ENCODE assay signal across 12 cellular contexts in the genomic region with DNA sequence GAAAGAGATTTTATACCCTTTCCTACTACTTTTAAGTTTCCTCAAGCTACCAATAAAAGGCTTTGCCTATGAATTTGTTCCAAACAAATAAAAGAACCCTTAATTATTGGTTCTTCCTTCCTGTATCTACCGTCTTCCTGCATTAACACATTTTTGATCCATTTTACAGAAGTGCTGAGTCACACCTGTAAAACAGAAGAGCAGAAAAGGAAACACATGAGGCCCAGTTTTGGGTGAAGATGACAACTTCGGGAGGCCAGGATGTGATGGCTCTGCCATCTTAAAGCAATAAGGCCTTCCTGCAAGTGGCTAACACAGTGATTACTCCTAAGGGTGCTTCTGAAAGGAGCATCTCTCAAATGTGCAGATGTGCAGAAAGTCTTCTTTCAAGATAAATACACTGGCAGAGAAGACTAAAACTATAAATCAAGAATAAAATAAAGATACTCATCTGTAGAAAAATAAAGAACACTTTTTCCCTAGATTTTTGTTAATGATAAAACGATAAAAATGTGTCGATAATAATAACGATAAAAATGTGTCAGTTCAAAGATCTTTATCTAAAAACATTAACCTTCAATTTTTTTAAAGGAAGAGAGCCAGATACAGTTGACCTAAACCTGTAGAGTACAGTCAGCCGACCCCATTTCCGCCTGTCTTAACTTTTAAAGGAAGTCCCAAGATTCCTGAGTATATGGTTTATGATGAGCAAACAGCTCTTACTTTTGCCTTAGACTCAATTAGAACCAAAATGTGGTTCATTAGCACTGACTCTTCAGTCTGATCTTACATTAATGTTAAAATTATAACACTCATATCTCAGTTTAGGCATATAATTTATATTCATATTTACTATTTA.
A peak's percentile ranks its signal among the peaks of the same experiment; 100 is the strongest.
DNase-seq lines count a peak whose midpoint lies in the region; ATAC-seq, FAIRE-seq and TF ChIP-seq lines count a peak whose summit lies in the region.
"Had no signal": no experiment of that assay in that cellular context is flagged by ENCODE, and none has a peak within 500 bp of the region (broad histone marks: within the 10 kb centered on the region; RNA-seq: fewer than 3 reads in every experiment).

No MANE protein-coding gene starts in this region.

- 93% methylated on average over 7 of the region's 7 CpGs for WGBS in HepG2 (ENCODE audit: low lambda C conversion rate)
- WGBS in right lobe of liver (ENCODE audit: insufficient coverage, low coverage, low lambda C conversion rate, missing lambda C conversion rate), result 75% methylated on average over 7 of the region's 7 CpGs
- 51 to 57% methylated on average over 7 of the region's 7 CpGs for WGBS in body of pancreas, 2 donors

- no peaks in the 10 kb centered on the region for H3K9me3 Mint-ChIP-seq in stimulated activated naive CD8-positive, alpha-beta T cell treated with anti-CD3 and anti-CD28 coated beads, Interleukin-15, amount 100 ng/mL, for 72 hours
- H3K9me3 Mint-ChIP-seq: dendritic cell treated with granulocyte-macrophage colony-stimulating factor and Interleukin-4, amounts not matched to agents 40 ng/mL and 50 ng/mL, for 4 days had no signal

- TF ChIP-seq POLR2A in HepG2 (IDR thresholded peaks at IDR 0.05; ENCODE audit: insufficient read depth in 1 of 2, low read depth in 2 of 2, low read length in 2 of 2), result no peak
- no peak for TF ChIP-seq POLR2A in right lobe of liver (IDR thresholded peaks at IDR 0.05)
- TF ChIP-seq POLR2A in body of pancreas (IDR thresholded peaks at IDR 0.05), result no peak

- no peak for TF ChIP-seq RAD21 in HepG2 (CRISPR knock-in tag; IDR thresholded peaks at IDR 0.05)

- H3K4me3 ChIP-seq in HepG2 (replicated peaks in 1 of 3; ENCODE audit: insufficient read depth in 1 of 3, low read depth in 2 of 3, low read length in 3 of 3), result no peak overlapping the region
- no peak overlapping the region for H3K4me3 ChIP-seq in right lobe of liver
- H3K4me3 ChIP-seq in ascending aorta, result no peak overlapping the region
- no peak overlapping the region for H3K4me3 ChIP-seq in body of pancreas
- H3K4me3 ChIP-seq: hepatocyte had no signal

- CTCF ChIA-PET in HepG2 (lab: Yijun Ruan, JAX; ENCODE audit: low intra/inter-chr PET ratio, low total read pairs), result no interaction called here

- H3K36me3 ChIP-seq in HepG2 (replicated peaks in 1 of 2; ENCODE audit: control insufficient read depth in 1 of 2, insufficient read depth in 2 of 2, low read length in 2 of 2) (peaks cover 1 to 3% of the 10 kb centered on the region in 2 experiments; a peak in 3 of 5 replicates), right lobe of liver (no peaks in the 10 kb centered on the region), ascending aorta (no peaks in the 10 kb centered on the region), body of pancreas (replicated peaks in 1 of 2; ENCODE audit: insufficient read depth in 1 of 2, low read depth in 2 of 2) (no peaks in the 10 kb centered on the region)

- H3K4me1 Mint-ChIP-seq in stimulated activated naive CD8-positive, alpha-beta T cell treated with anti-CD3 and anti-CD28 coated beads, Interleukin-15, amount 100 ng/mL, for 72 hours, result peaks cover 69% of the 10 kb centered on the region

- H3K4me1 ChIP-seq in HepG2 (ENCODE audit: insufficient read depth, low read length) (no peaks in the 10 kb centered on the region), right lobe of liver (no peaks in the 10 kb centered on the region), ascending aorta (peaks cover 15 to 59% of the 10 kb centered on the region in 2 donors), body of pancreas (peaks cover 51% of the 10 kb centered on the region)

- no peaks in the 10 kb centered on the region for H3K27me3 Mint-ChIP-seq in stimulated activated naive CD8-positive, alpha-beta T cell treated with anti-CD3 and anti-CD28 coated beads, Interleukin-15, amount 100 ng/mL, for 72 hours
- H3K27me3 Mint-ChIP-seq: dendritic cell treated with granulocyte-macrophage colony-stimulating factor and Interleukin-4, amounts not matched to agents 40 ng/mL and 50 ng/mL, for 4 days had no signal

- H4K20me1 ChIP-seq in HepG2 (ENCODE audit: insufficient read depth, low read length), result peaks cover 3% of the 10 kb centered on the region; the same call in 1 of the 2 replicates

- H3K79me2 ChIP-seq in HepG2 (ENCODE audit: insufficient read depth, low read length), result peaks cover 2% of the 10 kb centered on the region

- no peak for FAIRE-seq in HepG2 (lab: Jason Lieb, UNC)

- peak overlapping the region; percentile 21 to 26 for H3K4me3 Mint-ChIP-seq in stimulated activated naive CD8-positive, alpha-beta T cell treated with anti-CD3 and anti-CD28 coated beads, Interleukin-15, amount 100 ng/mL, for 72 hours
- H3K4me3 Mint-ChIP-seq: dendritic cell treated with granulocyte-macrophage colony-stimulating factor and Interleukin-4, amounts not matched to agents 40 ng/mL and 50 ng/mL, for 4 days had no signal

- H3K27ac Mint-ChIP-seq in stimulated activated naive CD8-positive, alpha-beta T cell treated with anti-CD3 and anti-CD28 coated beads, Interleukin-15, amount 100 ng/mL, for 72 hours, result peak overlapping the region in 1 of 2 donors; percentile 21
- H3K27ac Mint-ChIP-seq: dendritic cell treated with granulocyte-macrophage colony-stimulating factor and Interleukin-4, amounts not matched to agents 40 ng/mL and 50 ng/mL, for 4 days had no signal

- BruUV-seq in HepG2 (replicated peaks; lab: Mats Ljungman, UMichigan), result no TSS peak

- DNase-seq in HepG2 (ENCODE audit: low spot score) (no peak), right lobe of liver (no peak), NOMO-1 treated with DMSO at 0.1 percent for 48 hours (lab: John Stamatoyannopoulos, UW; ENCODE audit: unreplicated experiment) (peak; percentile 50), ascending aorta (ENCODE audit: low spot score in 2 of 2) (no peak), SW 1271 (lab: John Stamatoyannopoulos, UW) (no peak), body of pancreas (no peak)
- DNase-seq in stimulated activated naive CD8-positive, alpha-beta T cell treated with anti-CD3 and anti-CD28 coated beads, Interleukin-15, amount 100 ng/mL, for 72 hours, result no peak
- DNase-seq: NCI-H1092, Right ventricle myocardium superior had no signal

- in situ Hi-C loops in HepG2 (cut with HindIII; ENCODE audit: extremely low pct_ligation_motif_present, low pct_unique_long_range_greater_than_20kb), result no loop called here

- POLR2A ChIA-PET in HepG2 (lab: Yijun Ruan, JAX), result no interaction called here

- TF ChIP-seq EP300 in HepG2 (IDR thresholded peaks at IDR 0.05; ENCODE audit: low read depth in 2 of 2, low read length in 2 of 2) (no peak), HepG2 (CRISPR knock-in tag; IDR thresholded peaks at IDR 0.05; ENCODE audit: borderline replicate concordance) (no peak)

- TF ChIP-seq CTCF in HepG2 (CRISPR knock-in tag; IDR thresholded peaks at IDR 0.05) (no peak), right lobe of liver (IDR thresholded peaks at IDR 0.05) (no peak), ascending aorta (IDR thresholded peaks at IDR 0.05) (no peak), body of pancreas (IDR thresholded peaks at IDR 0.05) (no peak)

- H3K9me3 ChIP-seq in HepG2 (ENCODE audit: low read length), result no peaks in the 10 kb centered on the region
- H3K9me3 ChIP-seq in right lobe of liver, result no peaks in the 10 kb centered on the region
- H3K9me3 ChIP-seq in ascending aorta, result no peaks in the 10 kb centered on the region
- no peaks in the 10 kb centered on the region for H3K9me3 ChIP-seq in body of pancreas

- intact Hi-C loops in HepG2 (cut with micrococcal nuclease; ENCODE audit: unreplicated experiment) (no loop called here), right lobe of liver (cut with DNase I) (no loop called here), ascending aorta (cut with DNase I) (loop anchor here (2.0 kb wide), 1 partner anchor 13 kb away; no protein-coding TSS in a partner anchor), body of pancreas (cut with DNase I) (no loop called here)

- H3K27ac ChIP-seq in HepG2 (ENCODE audit: extremely low read length, insufficient read depth, low read length) (no peak overlapping the region), right lobe of liver (no peak overlapping the region), ascending aorta (peak overlapping the region; percentile 66 to 70), body of pancreas (no peak overlapping the region)
- H3K27ac ChIP-seq: hepatocyte had no signal

- H3K4me2 ChIP-seq in HepG2 (ENCODE audit: low read depth, low read length), result no peak overlapping the region
- H3K4me2 ChIP-seq: hepatocyte had no signal

- no peaks in the 10 kb centered on the region for H3K27me3 ChIP-seq in HepG2 (ENCODE audit: control insufficient read depth in 1 of 2, insufficient read depth in 2 of 2, low read length in 2 of 2)
- H3K27me3 ChIP-seq in right lobe of liver, result no peaks in the 10 kb centered on the region
- no peaks in the 10 kb centered on the region for H3K27me3 ChIP-seq in ascending aorta
- no peaks in the 10 kb centered on the region for H3K27me3 ChIP-seq in body of pancreas
- H3K27me3 ChIP-seq: hepatocyte had no signal

- H3K9ac ChIP-seq in HepG2 (ENCODE audit: insufficient read depth, low read depth, low read length), result no peak overlapping the region

- H2AFZ ChIP-seq in HepG2 (ENCODE audit: low read length), result no peak overlapping the region
- H2AFZ ChIP-seq: hepatocyte had no signal

- no peak for ATAC-seq in HepG2
- no peak for ATAC-seq in right lobe of liver
- ATAC-seq in stimulated activated naive CD8-positive, alpha-beta T cell treated with anti-CD3 and anti-CD28 coated beads, Interleukin-15, amount 100 ng/mL, for 72 hours, result no peak
- no peak for ATAC-seq in body of pancreas
- no peak for ATAC-seq in HG02759 (IDR thresholded peaks at IDR 0.05; ENCODE audit: unreplicated experiment)

TF ChIP-seq in HepG2, 621 proteins besides CTCF, POLR2A, EP300 and RAD21 (continues in another document):
- TF ChIP-seq, protein P1, sequence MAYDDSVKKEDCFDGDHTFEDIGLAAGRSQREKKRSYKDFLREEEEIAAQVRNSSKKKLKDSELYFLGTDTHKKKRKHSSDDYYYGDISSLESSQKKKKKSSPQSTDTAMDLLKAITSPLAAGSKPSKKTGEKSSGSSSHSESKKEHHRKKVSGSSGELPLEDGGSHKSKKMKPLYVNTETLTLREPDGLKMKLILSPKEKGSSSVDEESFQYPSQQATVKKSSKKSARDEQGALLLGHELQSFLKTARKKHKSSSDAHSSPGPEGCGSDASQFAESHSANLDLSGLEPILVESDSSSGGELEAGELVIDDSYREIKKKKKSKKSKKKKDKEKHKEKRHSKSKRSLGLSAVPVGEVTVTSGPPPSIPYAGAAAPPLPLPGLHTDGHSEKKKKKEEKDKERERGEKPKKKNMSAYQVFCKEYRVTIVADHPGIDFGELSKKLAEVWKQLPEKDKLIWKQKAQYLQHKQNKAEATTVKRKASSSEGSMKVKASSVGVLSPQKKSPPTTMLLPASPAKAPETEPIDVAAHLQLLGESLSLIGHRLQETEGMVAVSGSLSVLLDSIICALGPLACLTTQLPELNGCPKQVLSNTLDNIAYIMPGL (CRISPR knock-in tag; IDR thresholded peaks at IDR 0.05; ENCODE audit: borderline replicate concordance in 1 of 2, low read depth in 1 of 2), result no peak
- TF ChIP-seq SIN3B (IDR thresholded peaks at IDR 0.05; ENCODE audit: low read length) (no peak), NFKB2 (CRISPR knock-in tag; IDR thresholded peaks at IDR 0.05; ENCODE audit: borderline replicate concordance) (no peak), ZBTB20 (CRISPR knock-in tag; IDR thresholded peaks at IDR 0.05; ENCODE audit: borderline replicate concordance, low read depth) (no peak), ZNF605 (CRISPR knock-in tag; IDR thresholded peaks at IDR 0.05) (no peak), GATAD1 (CRISPR knock-in tag; IDR thresholded peaks at IDR 0.05) (no peak)

Comparison
In these comparisons a context has a peak if more than half of its experiments do, and no peak if none do; other contexts are left out.
1. H3K27ac ChIP-seq: peak in ascending aorta (2 of 2); none in HepG2 (single experiment), right lobe of liver (0 of 3) and body of pancreas (0 of 4).